Comparison of ENCODE assay signal across 2 cellular contexts in genomic region chr4:178958725-178959440, GRCh38.
TF ChIP-seq lines count a peak whose summit lies in the region.

No MANE protein-coding gene starts in this region.

TF ChIP-seq in SK-N-SH treated with all-trans-retinoic acid at 6 μM for 48 hours, 23 proteins besides CTCF, POLR2A, EP300 and RAD21:
- TF ChIP-seq CSRNP3 (CRISPR knock-in tag; IDR thresholded peaks at IDR 0.05): no peak
- no peak for TF ChIP-seq ZC3H10 (CRISPR knock-in tag; IDR thresholded peaks at IDR 0.05)
- no peak for TF ChIP-seq ZNF565 (CRISPR knock-in tag; conservative IDR thresholded peaks at IDR 0.05; ENCODE audit: low read depth)
- no peak for TF ChIP-seq CREB5 (CRISPR knock-in tag; IDR thresholded peaks at IDR 0.05; ENCODE audit: low read depth)
- no peak for TF ChIP-seq OSR1 (CRISPR knock-in tag; IDR thresholded peaks at IDR 0.05)
- no peak for TF ChIP-seq ARNTL (CRISPR knock-in tag; IDR thresholded peaks at IDR 0.05; ENCODE audit: borderline replicate concordance, low read depth)

TF ChIP-seq in GM12878, 131 proteins besides CTCF, POLR2A, EP300 and RAD21 (continued from another document):
- TF ChIP-seq BCL3 (IDR thresholded peaks at IDR 0.05; ENCODE audit: borderline replicate concordance, insufficient read depth, low read depth, low read length, poor library complexity, severe bottlenecking) (no peak), NR2F1 (conservative IDR thresholded peaks at IDR 0.05) (no peak), PML (IDR thresholded peaks at IDR 0.05; ENCODE audit: low read length) (no peak), ASH2L (IDR thresholded peaks at IDR 0.05; ENCODE audit: borderline replicate concordance, low read depth) (no peak), PRDM15 (CRISPR knock-in tag; IDR thresholded peaks at IDR 0.05) (no peak), ZNF687 (IDR thresholded peaks at IDR 0.05) (no peak), BMI1 (IDR thresholded peaks at IDR 0.05; ENCODE audit: borderline replicate concordance) (no peak)
TF ChIP-seq in GM12878: peak in this region for 0.
